In the genomic region with DNA sequence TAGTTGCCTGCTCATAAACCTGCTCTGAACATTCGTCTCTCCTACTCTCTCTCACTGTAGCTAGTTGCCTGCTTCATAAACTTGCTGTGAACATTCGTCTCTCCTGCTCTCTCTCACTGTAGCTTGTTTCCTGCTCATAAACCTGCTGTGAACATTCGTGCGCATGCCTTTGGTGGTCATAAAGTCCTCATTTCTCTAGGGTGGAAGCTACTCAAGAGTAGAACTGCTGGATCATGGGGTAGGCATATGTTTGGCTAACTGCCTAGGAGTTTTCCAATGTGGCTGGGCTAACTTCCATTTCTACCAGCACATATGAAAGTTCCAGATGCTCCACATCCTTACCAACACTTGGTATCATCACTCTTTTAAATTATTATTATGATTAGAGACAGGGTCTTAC, we compare ENCODE assay signal across 1 cellular context.
TF ChIP-seq lines count a peak whose summit lies in the region.

No MANE protein-coding gene starts in this region.

TF ChIP-seq in H1, 55 proteins besides CTCF, POLR2A, EP300 and RAD21 (continued from another document):
- TF ChIP-seq SUZ12 (IDR thresholded peaks at IDR 0.05; ENCODE audit: low read length) (no peak), TEAD4 (IDR thresholded peaks at IDR 0.05; ENCODE audit: low read depth, low read length) (no peak), HDAC6 (IDR thresholded peaks at IDR 0.05; ENCODE audit: low read depth, low read length) (no peak), TAF1 (IDR thresholded peaks at IDR 0.05; ENCODE audit: low read depth, low read length) (no peak), SAP30 (IDR thresholded peaks at IDR 0.05; ENCODE audit: insufficient read depth, insufficient replicate concordance, low read length) (no peak), RNF2 (IDR thresholded peaks at IDR 0.05; ENCODE audit: borderline replicate concordance, low read depth, low read length, missing control alignments, poor library complexity, severe bottlenecking) (no peak), BCL11A (IDR thresholded peaks at IDR 0.05; ENCODE audit: low read depth in 2 of 2, low read length in 2 of 2) (no peak)
- TF ChIP-seq, protein P1, sequence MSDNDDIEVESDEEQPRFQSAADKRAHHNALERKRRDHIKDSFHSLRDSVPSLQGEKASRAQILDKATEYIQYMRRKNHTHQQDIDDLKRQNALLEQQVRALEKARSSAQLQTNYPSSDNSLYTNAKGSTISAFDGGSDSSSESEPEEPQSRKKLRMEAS (IDR thresholded peaks at IDR 0.05): no peak
